ENCODE assay signal across 7 cellular contexts in the genomic region with DNA sequence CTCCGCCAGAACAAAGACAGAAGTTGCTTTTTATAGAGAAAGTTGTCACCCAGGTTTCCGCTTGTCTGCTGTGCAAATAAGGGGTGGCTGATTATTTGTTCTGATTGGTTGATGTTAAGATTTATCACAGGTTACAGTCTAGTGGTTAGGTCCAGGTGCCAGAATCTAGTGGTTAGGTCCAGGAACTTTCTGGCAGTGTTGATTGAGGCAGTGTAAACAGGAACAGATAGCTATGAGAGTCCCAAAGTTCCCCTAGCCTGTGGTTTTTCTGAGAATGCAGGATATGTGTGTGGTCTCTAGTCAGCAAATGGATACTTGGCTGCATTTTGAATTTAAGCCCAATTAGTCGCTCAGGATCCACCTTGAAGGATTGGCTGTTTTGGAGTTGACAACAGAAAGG.
DNase-seq lines count a peak whose midpoint lies in the region; ATAC-seq and FAIRE-seq lines count a peak whose summit lies in the region.

No MANE protein-coding gene starts in this region.

- ATAC-seq in GM18873 (IDR thresholded peaks at IDR 0.05; ENCODE audit: low FRiP score, unreplicated experiment), result peak; percentile 61
- peak; percentile 66 for ATAC-seq in HG03095 (IDR thresholded peaks at IDR 0.05; ENCODE audit: unreplicated experiment)
- no peak for ATAC-seq in left ventricle myocardium superior

- FAIRE-seq in endometrium (lab: Jason Lieb, UNC), result peak; percentile 12

- peak; percentile 6 for DNase-seq in T follicular helper cell (ENCODE audit: low read depth)
- DNase-seq in stimulated activated naive CD4-positive, alpha-beta T cell treated with Interleukin-2 at 50 U/mL for 16 hours (lab: John Stamatoyannopoulos, UW), result peak; percentile 11
- no peak for DNase-seq in NCI-H1417 treated with DMSO at 0.1 percent for 48 hours (lab: John Stamatoyannopoulos, UW)
- no peak for DNase-seq in left ventricle myocardium superior

- intact Hi-C loops in left ventricle myocardium superior (cut with micrococcal nuclease), result no loop called here

Comparison
In these comparisons a context has a peak if more than half of its experiments do, and no peak if none do; other contexts are left out.
1. DNase-seq: peak in T follicular helper cell (single experiment) and stimulated activated naive CD4-positive, alpha-beta T cell treated with Interleukin-2 at 50 U/mL for 16 hours (single experiment); none in NCI-H1417 treated with DMSO at 0.1 percent for 48 hours (single experiment) and left ventricle myocardium superior (single experiment).